9 cellular contexts compared by ENCODE assay signal in the genomic region with DNA sequence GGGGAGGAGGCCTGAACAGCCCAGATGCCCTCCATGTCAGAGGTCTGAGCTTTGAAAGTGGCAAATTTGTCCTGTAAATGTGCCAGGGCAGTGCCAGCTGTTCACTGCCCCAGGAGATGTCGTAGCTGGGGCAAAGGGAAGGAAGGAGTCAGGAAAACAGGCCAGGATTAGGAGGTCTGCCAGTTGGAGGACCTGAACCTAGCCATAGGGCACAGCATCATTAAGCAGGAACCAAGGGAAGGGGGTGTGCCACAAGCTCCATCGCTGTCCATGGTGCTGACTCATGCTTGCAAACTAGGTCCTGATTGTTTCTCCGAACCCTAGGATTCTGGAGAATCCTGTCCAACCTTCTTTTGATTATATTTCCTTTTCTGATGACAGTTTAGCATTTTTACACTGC.
DNase-seq lines count a peak whose midpoint lies in the region; ATAC-seq lines count a peak whose summit lies in the region.
"Had no signal": no experiment of that assay in that cellular context is flagged by ENCODE, and none has a peak within 500 bp of the region (broad histone marks: within the 10 kb centered on the region; RNA-seq: fewer than 3 reads in every experiment).

No MANE protein-coding gene starts in this region.

- ATAC-seq in GM21723 (IDR thresholded peaks at IDR 0.05; ENCODE audit: unreplicated experiment), result no peak

- peak; percentile 50 for DNase-seq in ELF-1 (ENCODE audit: low read depth, low spot score)
- peak; percentile 43 for DNase-seq in M059J (ENCODE audit: low read depth)
- DNase-seq in astrocyte of the hippocampus (ENCODE audit: low read depth, low spot score), result peak; percentile 67
- DNase-seq in medulla oblongata (ENCODE audit: extremely low spot score), result peak; percentile 46
- DNase-seq in HCEC 1CT, result no peak
- no peak for DNase-seq in cerebellar nuclear complex (lab: John Stamatoyannopoulos, UW)
- no peak for DNase-seq in cortex of kidney (lab: John Stamatoyannopoulos, UW)
- DNase-seq: transverse colon had no signal

Comparison
In these comparisons a context has a peak if more than half of its experiments do, and no peak if none do; other contexts are left out.
1. DNase-seq: peak in ELF-1 (single experiment), M059J (single experiment), astrocyte of the hippocampus (single experiment) and medulla oblongata (single experiment); none in HCEC 1CT (single experiment), cerebellar nuclear complex (0 of 2) and cortex of kidney (single experiment).